Comparison of ENCODE assay signal across 18 cellular contexts in the genomic region with DNA sequence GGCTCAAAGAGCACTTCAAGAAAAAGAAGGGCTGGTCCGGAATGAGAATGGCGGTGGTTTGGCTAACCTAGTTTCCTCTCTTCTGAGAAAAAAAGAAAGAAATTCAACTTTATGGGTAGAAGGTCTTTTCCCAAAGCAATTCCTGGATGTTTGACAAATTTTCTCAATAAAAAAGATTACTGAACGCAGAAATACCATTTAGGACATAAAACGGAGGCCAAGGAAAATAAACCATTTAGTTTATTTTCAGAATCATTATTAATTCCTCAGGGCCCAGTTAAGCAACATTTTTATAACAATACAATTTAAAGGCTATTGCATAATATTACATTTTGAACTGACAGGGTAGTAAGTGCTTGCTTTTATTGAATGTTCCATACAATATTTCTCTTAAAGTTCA.
"Had no signal": no experiment of that assay in that cellular context is flagged by ENCODE, and none has a peak within 500 bp of the region (broad histone marks: within the 10 kb centered on the region; RNA-seq: fewer than 3 reads in every experiment).

No MANE protein-coding gene starts in this region.

- H3K9me3 ChIP-seq: heart left ventricle, neutrophil, psoas muscle, right lobe of liver, suprapubic skin, thyroid gland had no signal

- ATAC-seq: esophagus mucosa; heart left ventricle; naive thymus-derived CD8-positive, alpha-beta T cell; psoas muscle; right lobe of liver had no signal

- H3K27ac ChIP-seq: coronary artery, heart left ventricle, neutrophil, psoas muscle, right lobe of liver, skin epidermis, suprapubic skin, thyroid gland had no signal

- FAIRE-seq: urothelium cell line had no signal

- H3K4me1 ChIP-seq: heart left ventricle, psoas muscle, right lobe of liver, suprapubic skin, thyroid gland had no signal

- H3K27me3 ChIP-seq: heart left ventricle, neutrophil, right lobe of liver, suprapubic skin, thyroid gland had no signal

- H3K4me3 ChIP-seq: coronary artery, heart left ventricle, psoas muscle, right lobe of liver, skin epidermis, suprapubic skin, thyroid gland had no signal

- H3K36me3 ChIP-seq: heart left ventricle, neutrophil, right lobe of liver, suprapubic skin, thyroid gland had no signal

- DNase-seq: effector CD4-positive, alpha-beta T cell; endodermal cell; heart left ventricle; hippocampal formation; kidney glomerular epithelial cell; naive thymus-derived CD8-positive, alpha-beta T cell; psoas muscle; retina; right lobe of liver; stimulated activated CD4-positive, alpha-beta T cell treated with anti-CD3 and anti-CD28 coated beads, Interleukin-12 subunit alpha, Interleukin-12 subunit beta, amount 100 ng/mL, for 4 hours; stimulated activated naive CD4-positive, alpha-beta T cell; thyroid gland had no signal
